Comparison of ENCODE assay signal across 8 cellular contexts in the genomic region with DNA sequence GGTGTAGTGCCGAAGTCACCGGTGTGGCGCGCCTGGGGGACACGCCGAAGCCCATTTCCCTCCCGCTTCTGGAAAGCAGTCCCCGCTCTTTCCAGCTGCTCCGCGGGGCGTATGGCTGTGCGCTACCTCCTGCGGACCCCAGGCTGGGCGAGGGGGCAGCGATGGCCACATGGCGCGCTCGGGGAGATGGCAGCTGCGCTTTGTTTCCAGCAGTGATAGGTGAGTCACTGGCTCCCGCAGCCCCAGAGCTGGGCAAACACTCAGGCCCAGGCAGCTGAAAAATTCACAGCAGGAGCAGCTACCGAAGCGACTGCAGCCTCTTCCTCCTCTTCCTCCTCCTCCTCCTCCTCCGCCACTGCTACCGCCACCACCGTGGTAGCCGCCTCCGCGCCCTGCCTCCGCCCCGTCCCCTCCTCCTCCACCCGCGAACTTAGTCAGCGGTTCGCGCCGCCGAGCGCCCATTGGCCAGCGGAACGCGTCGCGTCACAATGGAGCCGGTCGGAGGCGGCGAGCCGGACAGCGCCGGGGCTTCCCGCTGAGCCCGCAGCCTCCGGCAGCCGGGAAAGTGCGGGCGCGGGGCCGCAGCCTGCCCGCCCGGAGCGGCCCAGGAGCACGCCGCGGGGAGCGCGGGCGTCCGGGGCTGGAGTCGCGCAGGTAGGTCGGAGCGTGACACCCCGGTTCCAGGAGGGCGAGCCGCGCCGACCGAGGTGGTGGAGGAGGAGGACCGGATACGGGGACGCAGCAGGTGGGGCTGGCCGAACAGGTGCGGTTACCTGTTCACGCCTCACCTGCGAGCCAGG. TPM values are rescaled to one million over a fixed set of nuclear protein-coding genes. Genes with fewer than 3 reads are reported as not detected.
DNase-seq lines count a peak whose midpoint lies in the region; ATAC-seq and TF ChIP-seq lines count a peak whose summit lies in the region.

Gene LRRC8B (plus strand): TSS at position 461 of the 800 bp plus-strand sequence. CDS start 57,822 bp downstream, outside the sequence.

- peak within 1 kb of the TSS; percentile 82 to 92 for H3K27ac ChIP-seq in left lung

- peak within 1 kb of the TSS; percentile 85 for H3K4me3 Mint-ChIP-seq in dendritic cell treated with granulocyte-macrophage colony-stimulating factor and Interleukin-4, amounts not matched to agents 40 ng/mL and 50 ng/mL, for 4 days

- no peak for TF ChIP-seq CTCF in left lung (IDR thresholded peaks at IDR 0.05)

- ATAC-seq in GM19025 (IDR thresholded peaks at IDR 0.05; ENCODE audit: low read depth, unreplicated experiment) (peak; percentile 95), HG03280 (IDR thresholded peaks at IDR 0.05; ENCODE audit: unreplicated experiment) (peak; percentile 92), left lung (peak; percentile 98)

- peak within 1 kb of the TSS; percentile 64 to 88 for H3K4me3 ChIP-seq in left lung

- DNase-seq in AML-193 (lab: John Stamatoyannopoulos, UW) (peak; percentile 75 to 81), NCI-H524 (lab: John Stamatoyannopoulos, UW) (peak; percentile 43 to 81), left lung (peak; percentile 96 to 99)
- peak; percentile 80 to 83 for DNase-seq in activated CD4-positive, alpha-beta T cell treated with anti-CD3 and anti-CD28 coated beads, Interleukin-2, amount 50 U/mL, for 24 hours (ENCODE audit: low read depth in 1 of 2, low spot score in 1 of 2)
- peak; percentile 95 for DNase-seq in stimulated activated CD4-positive, alpha-beta T cell treated with anti-CD3 and anti-CD28 coated beads, Interleukin-2, amount 100 ng/mL, for 4 hours (ENCODE audit: low read depth)

- H3K9me3 Mint-ChIP-seq in dendritic cell treated with granulocyte-macrophage colony-stimulating factor and Interleukin-4, amounts not matched to agents 40 ng/mL and 50 ng/mL, for 4 days = no peaks in the 10 kb centered on the region

- intact Hi-C loops in dendritic cell treated with granulocyte-macrophage colony-stimulating factor and Interleukin-4, amounts not matched to agents 40 ng/mL and 50 ng/mL, for 4 days (cut with micrococcal nuclease) = no loop called here
- intact Hi-C loops in left lung (cut with DNase I) = no loop called here

- H3K4me1 Mint-ChIP-seq in dendritic cell treated with granulocyte-macrophage colony-stimulating factor and Interleukin-4, amounts not matched to agents 40 ng/mL and 50 ng/mL, for 4 days (ENCODE audit: low read depth) = peaks cover 17% of the 10 kb centered on the region

- H3K27me3 Mint-ChIP-seq in dendritic cell treated with granulocyte-macrophage colony-stimulating factor and Interleukin-4, amounts not matched to agents 40 ng/mL and 50 ng/mL, for 4 days = peaks cover 3% of the 10 kb centered on the region

- no peaks in the 10 kb centered on the region for H3K27me3 ChIP-seq in left lung

- H3K36me3 Mint-ChIP-seq in dendritic cell treated with granulocyte-macrophage colony-stimulating factor and Interleukin-4, amounts not matched to agents 40 ng/mL and 50 ng/mL, for 4 days (ENCODE audit: low read depth) = peaks cover 14% of the 10 kb centered on the region

- peak within 1 kb of the TSS; percentile 93 for H3K27ac Mint-ChIP-seq in dendritic cell treated with granulocyte-macrophage colony-stimulating factor and Interleukin-4, amounts not matched to agents 40 ng/mL and 50 ng/mL, for 4 days

- no peaks in the 10 kb centered on the region for H3K9me3 ChIP-seq in left lung

- H3K4me1 ChIP-seq in left lung = peaks cover 4 to 42% of the 10 kb centered on the region in 2 donors

- no peaks in the 10 kb centered on the region for H3K36me3 ChIP-seq in left lung

RNA-seq across cellular contexts. Expression of gene LRRC8B, which starts in this region (rescaled TPM):
- 10 to 100 TPM; 20.9 to 22.5 TPM for total RNA-seq in left lung

Comparison
In these comparisons a context has a peak if more than half of its experiments do, and no peak if none do; other contexts are left out.
1. Peak in every context shown above with its lines: DNase-seq, ATAC-seq, H3K4me3 ChIP-seq and H3K27ac ChIP-seq.